In the genomic region with DNA sequence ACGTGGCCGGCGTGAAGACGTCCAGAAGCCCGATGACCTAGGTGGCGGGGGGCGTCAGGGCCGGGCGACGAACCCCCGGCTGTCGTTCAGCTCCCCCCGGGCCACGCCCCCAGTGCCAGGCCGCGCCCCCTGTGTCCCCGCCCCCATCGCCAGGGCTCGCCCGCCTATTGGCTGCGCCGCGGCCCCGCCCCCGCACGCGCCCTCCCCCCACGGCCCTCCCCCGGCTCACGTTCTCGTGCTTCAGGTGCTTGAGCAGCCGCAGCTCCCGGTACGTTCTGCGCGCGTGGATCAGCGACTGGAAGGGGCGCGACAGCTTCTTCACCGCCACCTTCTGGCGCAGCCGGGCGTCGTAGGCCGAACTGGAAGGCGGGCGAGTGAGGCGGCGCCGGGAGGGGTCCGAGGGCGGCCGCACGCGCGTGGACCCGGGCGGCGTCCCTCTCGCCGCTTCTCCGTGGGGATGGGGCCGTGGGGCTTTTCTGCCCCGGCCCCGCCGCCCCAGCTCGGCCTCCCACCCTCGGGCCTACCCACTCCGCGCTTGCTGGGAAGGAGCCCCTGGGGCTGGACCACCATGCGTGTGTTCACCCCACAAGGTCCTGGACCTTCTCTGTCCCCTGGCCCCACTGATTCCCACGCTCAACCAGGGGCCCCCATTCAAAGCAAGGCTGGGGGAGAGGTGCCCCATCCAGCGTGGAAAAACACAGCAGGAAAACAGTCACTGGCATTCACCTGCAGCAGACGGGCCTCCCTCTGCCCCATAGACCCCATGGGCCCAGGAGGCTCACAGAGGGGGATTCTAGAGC, we compare ENCODE assay signal across 8 cellular contexts. TPM values are rescaled to one million over a fixed set of nuclear protein-coding genes. Genes with fewer than 3 reads are reported as not detected.
DNase-seq lines count a peak whose midpoint lies in the region; ATAC-seq and TF ChIP-seq lines count a peak whose summit lies in the region.

No MANE protein-coding gene starts in this region.

- peak; percentile 7 for ATAC-seq in GM23338
- ATAC-seq in GM21528 (IDR thresholded peaks at IDR 0.05; ENCODE audit: low FRiP score, unreplicated experiment) = no peak
- ATAC-seq in GM21529 (IDR thresholded peaks at IDR 0.05; ENCODE audit: unreplicated experiment) = no peak
- ATAC-seq in HG03159 (IDR thresholded peaks at IDR 0.05; ENCODE audit: unreplicated experiment) = no peak

- H3K4me3 ChIP-seq in GM23338 (peak overlapping the region; percentile 59), fibroblast of mammary gland (ENCODE audit: control insufficient read depth, low read depth, low read length) (peak overlapping the region; percentile 16)

- H3K36me3 ChIP-seq in GM23338 (ENCODE audit: insufficient read depth) = no peaks in the 10 kb centered on the region

- no peaks in the 10 kb centered on the region for H3K9me3 Mint-ChIP-seq in GM23338

- H3K4me3 Mint-ChIP-seq in GM23338 = peak overlapping the region; percentile 42; the same call in 2 of the 3 replicates

- H3K4me2 ChIP-seq in GM23338 = peak overlapping the region; percentile 81

- no peak overlapping the region for H3K27ac Mint-ChIP-seq in GM23338

- H2AFZ ChIP-seq in GM23338 = peak overlapping the region; percentile 69; the same call in 1 of the 2 replicates

- peak; percentile 81 for DNase-seq in GM23338 (ENCODE audit: low spot score)
- peak; percentile 43 for DNase-seq in activated T-cell treated with anti-CD3 and anti-CD28 coated beads for 4 hours
- peak; percentile 27 for DNase-seq in fibroblast of mammary gland (ENCODE audit: low read depth)
- DNase-seq in putamen (ENCODE audit: low spot score) = peak; percentile 69
- no peak for DNase-seq in middle frontal gyrus (ENCODE audit: extremely low spot score, low spot score)

- peaks cover 4% of the 10 kb centered on the region; the same call in 1 of the 3 replicates for H3K4me1 Mint-ChIP-seq in GM23338

- H3K27me3 ChIP-seq in GM23338 (ENCODE audit: insufficient read depth) = peaks cover 61% of the 10 kb centered on the region

- no peaks in the 10 kb centered on the region for H3K9me2 ChIP-seq in GM23338 (ENCODE audit: insufficient read depth)

- no peaks in the 10 kb centered on the region; the same call in 1 of the 2 replicates for H4K20me1 ChIP-seq in GM23338 (replicated peaks; ENCODE audit: insufficient read depth)

- H3K4me1 ChIP-seq in GM23338 (ENCODE audit: insufficient read depth) = peaks cover 6% of the 10 kb centered on the region; the same call in 1 of the 2 replicates

- H3K79me2 ChIP-seq in GM23338 (replicated peaks; ENCODE audit: insufficient read depth) = no peaks in the 10 kb centered on the region

- peaks cover 41% of the 10 kb centered on the region for H3K27me3 Mint-ChIP-seq in GM23338 (ENCODE audit: insufficient read depth, low read depth, poor library complexity)

- peaks cover 8% of the 10 kb centered on the region; the same call in 1 of the 2 replicates for H3F3A ChIP-seq in GM23338 (replicated peaks; ENCODE audit: low read depth)

- no peak overlapping the region for H3K27ac ChIP-seq in GM23338 (ENCODE audit: low read depth)

- TF ChIP-seq CTCF in GM23338 (conservative IDR thresholded peaks at IDR 0.05; ENCODE audit: low read depth in 2 of 2) (0 out of 4 replicates have a peak, but pooled peaks have one; percentile 9 to 14), fibroblast of mammary gland (conservative IDR thresholded peaks at IDR 0.05; ENCODE audit: control insufficient read depth, insufficient read depth, low read depth, low read length) (no peak)

- no peaks in the 10 kb centered on the region for H3K36me3 Mint-ChIP-seq in GM23338 (ENCODE audit: low read depth)

TF ChIP-seq in GM23338, 12 proteins besides CTCF, POLR2A, EP300 and RAD21 (continues in another document):
- TF ChIP-seq, protein P1, sequence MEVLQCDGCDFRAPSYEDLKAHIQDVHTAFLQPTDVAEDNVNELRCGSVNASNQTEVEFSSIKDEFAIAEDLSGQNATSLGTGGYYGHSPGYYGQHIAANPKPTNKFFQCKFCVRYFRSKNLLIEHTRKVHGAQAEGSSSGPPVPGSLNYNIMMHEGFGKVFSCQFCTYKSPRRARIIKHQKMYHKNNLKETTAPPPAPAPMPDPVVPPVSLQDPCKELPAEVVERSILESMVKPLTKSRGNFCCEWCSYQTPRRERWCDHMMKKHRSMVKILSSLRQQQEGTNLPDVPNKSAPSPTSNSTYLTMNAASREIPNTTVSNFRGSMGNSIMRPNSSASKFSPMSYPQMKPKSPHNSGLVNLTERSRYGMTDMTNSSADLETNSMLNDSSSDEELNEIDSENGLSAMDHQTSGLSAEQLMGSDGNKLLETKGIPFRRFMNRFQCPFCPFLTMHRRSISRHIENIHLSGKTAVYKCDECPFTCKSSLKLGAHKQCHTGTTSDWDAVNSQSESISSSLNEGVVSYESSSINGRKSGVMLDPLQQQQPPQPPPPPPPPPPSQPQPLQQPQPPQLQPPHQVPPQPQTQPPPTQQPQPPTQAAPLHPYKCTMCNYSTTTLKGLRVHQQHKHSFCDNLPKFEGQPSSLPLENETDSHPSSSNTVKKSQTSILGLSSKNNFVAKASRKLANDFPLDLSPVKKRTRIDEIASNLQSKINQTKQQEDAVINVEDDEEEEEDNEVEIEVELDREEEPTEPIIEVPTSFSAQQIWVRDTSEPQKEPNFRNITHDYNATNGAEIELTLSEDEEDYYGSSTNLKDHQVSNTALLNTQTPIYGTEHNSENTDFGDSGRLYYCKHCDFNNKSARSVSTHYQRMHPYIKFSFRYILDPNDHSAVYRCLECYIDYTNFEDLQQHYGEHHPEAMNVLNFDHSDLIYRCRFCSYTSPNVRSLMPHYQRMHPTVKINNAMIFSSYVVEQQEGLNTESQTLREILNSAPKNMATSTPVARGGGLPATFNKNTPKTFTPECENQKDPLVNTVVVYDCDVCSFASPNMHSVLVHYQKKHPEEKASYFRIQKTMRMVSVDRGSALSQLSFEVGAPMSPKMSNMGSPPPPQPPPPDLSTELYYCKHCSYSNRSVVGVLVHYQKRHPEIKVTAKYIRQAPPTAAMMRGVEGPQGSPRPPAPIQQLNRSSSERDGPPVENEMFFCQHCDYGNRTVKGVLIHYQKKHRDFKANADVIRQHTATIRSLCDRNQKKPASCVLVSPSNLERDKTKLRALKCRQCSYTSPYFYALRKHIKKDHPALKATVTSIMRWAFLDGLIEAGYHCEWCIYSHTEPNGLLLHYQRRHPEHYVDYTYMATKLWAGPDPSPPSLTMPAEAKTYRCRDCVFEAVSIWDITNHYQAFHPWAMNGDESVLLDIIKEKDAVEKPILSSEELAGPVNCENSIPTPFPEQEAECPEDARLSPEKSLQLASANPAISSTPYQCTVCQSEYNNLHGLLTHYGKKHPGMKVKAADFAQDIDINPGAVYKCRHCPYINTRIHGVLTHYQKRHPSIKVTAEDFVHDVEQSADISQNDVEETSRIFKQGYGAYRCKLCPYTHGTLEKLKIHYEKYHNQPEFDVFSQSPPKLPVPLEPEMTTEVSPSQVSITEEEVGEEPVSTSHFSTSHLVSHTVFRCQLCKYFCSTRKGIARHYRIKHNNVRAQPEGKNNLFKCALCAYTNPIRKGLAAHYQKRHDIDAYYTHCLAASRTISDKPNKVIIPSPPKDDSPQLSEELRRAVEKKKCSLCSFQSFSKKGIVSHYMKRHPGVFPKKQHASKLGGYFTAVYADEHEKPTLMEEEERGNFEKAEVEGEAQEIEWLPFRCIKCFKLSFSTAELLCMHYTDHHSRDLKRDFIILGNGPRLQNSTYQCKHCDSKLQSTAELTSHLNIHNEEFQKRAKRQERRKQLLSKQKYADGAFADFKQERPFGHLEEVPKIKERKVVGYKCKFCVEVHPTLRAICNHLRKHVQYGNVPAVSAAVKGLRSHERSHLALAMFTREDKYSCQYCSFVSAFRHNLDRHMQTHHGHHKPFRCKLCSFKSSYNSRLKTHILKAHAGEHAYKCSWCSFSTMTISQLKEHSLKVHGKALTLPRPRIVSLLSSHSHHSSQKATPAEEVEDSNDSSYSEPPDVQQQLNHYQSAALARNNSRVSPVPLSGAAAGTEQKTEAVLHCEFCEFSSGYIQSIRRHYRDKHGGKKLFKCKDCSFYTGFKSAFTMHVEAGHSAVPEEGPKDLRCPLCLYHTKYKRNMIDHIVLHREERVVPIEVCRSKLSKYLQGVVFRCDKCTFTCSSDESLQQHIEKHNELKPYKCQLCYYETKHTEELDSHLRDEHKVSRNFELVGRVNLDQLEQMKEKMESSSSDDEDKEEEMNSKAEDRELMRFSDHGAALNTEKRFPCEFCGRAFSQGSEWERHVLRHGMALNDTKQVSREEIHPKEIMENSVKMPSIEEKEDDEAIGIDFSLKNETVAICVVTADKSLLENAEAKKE (CRISPR knock-in tag; IDR thresholded peaks at IDR 0.05) = no peak
- TF ChIP-seq ETS1 (IDR thresholded peaks at IDR 0.05) = no peak
- TF ChIP-seq POLR2AphosphoS5 (IDR thresholded peaks at IDR 0.05; ENCODE audit: low read depth) = no peak

RNA-seq across cellular contexts. Expression of gene MAPK11, which starts 2.4 kb away (rescaled TPM):
- total RNA-seq in GM23338 (2014; rRNA removed; shearing (Covaris generic)) = 1.6 and 1.9 TPM in 2 replicates
- 0.34 and 0.78 TPM in 2 replicates for polyA plus RNA-seq in GM23338 (2016; fragmentation: Nextera tagmentation; extraction: Ambion mirVana)

RNA-seq across cellular contexts. Expression of gene MAPK12, which starts 6.3 kb away (rescaled TPM):
- 20.4 and 26.1 TPM in 2 replicates for total RNA-seq in GM23338 (2014; rRNA removed; shearing (Covaris generic))
- polyA plus RNA-seq in GM23338 (2016; fragmentation: Nextera tagmentation; extraction: Ambion mirVana) = 10.4 and 15.8 TPM in 2 replicates

RNA-seq across cellular contexts. Expression of gene HDAC10, which starts 16.7 kb away (rescaled TPM):
- total RNA-seq in GM23338 (2014; rRNA removed; shearing (Covaris generic)) = 32.4 and 41.9 TPM in 2 replicates
- polyA plus RNA-seq in GM23338 (2016; fragmentation: Nextera tagmentation; extraction: Ambion mirVana) = 4.1 and 5.1 TPM in 2 replicates

RNA-seq across cellular contexts. Expression of gene TUBGCP6, which starts 23.0 kb away (rescaled TPM):
- total RNA-seq in GM23338 (2014; rRNA removed; shearing (Covaris generic)) = 32.7 and 47.1 TPM in 2 replicates
- polyA plus RNA-seq in GM23338 (2016; fragmentation: Nextera tagmentation; extraction: Ambion mirVana) = 18.6 TPM in 2 replicates

RNA-seq across cellular contexts. Expression of gene PLXNB2, which starts 39.7 kb away (rescaled TPM):
- 66.3 and 70.4 TPM in 2 replicates for total RNA-seq in GM23338 (2014; rRNA removed; shearing (Covaris generic))
- 29.1 and 33.0 TPM in 2 replicates for polyA plus RNA-seq in GM23338 (2016; fragmentation: Nextera tagmentation; extraction: Ambion mirVana)
